19 cellular contexts compared by ENCODE assay signal in genomic region chr17:9829343-9829742, GRCh38. TPM values are rescaled to one million over a fixed set of nuclear protein-coding genes. Genes with fewer than 3 reads are reported as not detected.
A peak's percentile ranks its signal among the peaks of the same experiment; 100 is the strongest.
DNase-seq lines count a peak whose midpoint lies in the region; ATAC-seq and TF ChIP-seq lines count a peak whose summit lies in the region.
"Had no signal": no experiment of that assay in that cellular context is flagged by ENCODE, and none has a peak within 500 bp of the region (broad histone marks: within the 10 kb centered on the region; RNA-seq: fewer than 3 reads in every experiment).

No MANE protein-coding gene starts in this region.

- H3K27ac Mint-ChIP-seq in osteocyte (ENCODE audit: unreplicated experiment): peak overlapping the region; percentile 92
- H3K27ac Mint-ChIP-seq: CD4-positive, alpha-beta T cell; GM23338 had no signal

- H3K27me3 Mint-ChIP-seq in osteocyte (ENCODE audit: unreplicated experiment): no peaks in the 10 kb centered on the region

- H3K36me3 ChIP-seq in esophagus muscularis mucosa: no peaks in the 10 kb centered on the region
- H3K36me3 ChIP-seq in uterus: no peaks in the 10 kb centered on the region

- TF ChIP-seq POLR2A in esophagus muscularis mucosa (IDR thresholded peaks at IDR 0.05; ENCODE audit: low read depth): no peak
- TF ChIP-seq POLR2A in uterus (IDR thresholded peaks at IDR 0.05): no peak

- peak overlapping the region; percentile 45 to 79 (median 66) for H3K27ac ChIP-seq in esophagus muscularis mucosa (replicated peaks in 1 of 4)
- H3K27ac ChIP-seq in uterus: peak overlapping the region; percentile 63 to 83
- H3K27ac ChIP-seq: C4-2B had no signal

- H3K4me3 ChIP-seq in esophagus muscularis mucosa: no peak overlapping the region
- no peak overlapping the region for H3K4me3 ChIP-seq in uterus
- H3K4me3 ChIP-seq: GM23338 had no signal

- H3K27me3 ChIP-seq in esophagus muscularis mucosa: no peaks in the 10 kb centered on the region
- H3K27me3 ChIP-seq in uterus: no peaks in the 10 kb centered on the region

- no peaks in the 10 kb centered on the region for H3K9me3 Mint-ChIP-seq in osteocyte (ENCODE audit: unreplicated experiment)
- H3K9me3 Mint-ChIP-seq: CD4-positive, alpha-beta T cell; GM23338 had no signal

- H3K4me1 ChIP-seq in esophagus muscularis mucosa (peaks cover 0 to 42% (median 42%) of the 10 kb centered on the region in 4 donors), uterus (peaks cover 0 to 10% of the 10 kb centered on the region in 2 donors)

- peaks cover 49% of the 10 kb centered on the region for H3K4me1 Mint-ChIP-seq in osteocyte (ENCODE audit: unreplicated experiment)

- in situ Hi-C loops in SK-MEL-5 (cut with HindIII; ENCODE audit: low pct_unique_long_range_greater_than_20kb, low sequenced_read_pairs): no loop called here

- DNase-seq in SK-MEL-5 (ENCODE audit: low read depth, low spot score): peak; percentile 50
- DNase-seq in esophagus muscularis mucosa (ENCODE audit: extremely low spot score): no peak
- DNase-seq in osteocyte (ENCODE audit: extremely low spot score, unreplicated experiment): no peak
- no peak for DNase-seq in uterus
- DNase-seq in SHP77 treated with DMSO at 0.1 percent for 48 hours (lab: John Stamatoyannopoulos, UW): no peak
- DNase-seq in activated CD4-positive, CD25-positive, alpha-beta regulatory T cell (lab: John Stamatoyannopoulos, UW): no peak
- no peak for DNase-seq in cardiac septum (ENCODE audit: low spot score)
- DNase-seq: AML-193; CD4-positive, alpha-beta T cell; DMS153; DMS79; GDM1; HCEC 1CT; IMR-90 had no signal

- no peaks in the 10 kb centered on the region for H3K36me3 Mint-ChIP-seq in osteocyte (ENCODE audit: unreplicated experiment)

- H3K9me3 ChIP-seq in esophagus muscularis mucosa (no peaks in the 10 kb centered on the region), uterus (no peaks in the 10 kb centered on the region)

- ATAC-seq in HG03025 (IDR thresholded peaks at IDR 0.05; ENCODE audit: low FRiP score, unreplicated experiment): no peak
- ATAC-seq: GM23338 had no signal

- 85% methylated on average over 2 of the region's 2 CpGs for WGBS in esophagus muscularis mucosa

- H3K4me3 Mint-ChIP-seq in osteocyte (ENCODE audit: unreplicated experiment): no peak overlapping the region
- H3K4me3 Mint-ChIP-seq: CD4-positive, alpha-beta T cell; GM23338 had no signal

- no peak for TF ChIP-seq EP300 in esophagus muscularis mucosa (IDR thresholded peaks at IDR 0.05)

- intact Hi-C loops in esophagus muscularis mucosa (cut with DNase I): loop anchor here (5.0 kb wide), 1 partner anchor 43 kb away; no protein-coding TSS in a partner anchor
- intact Hi-C loops in uterus (cut with DNase I; ENCODE audit: low total_unique reads): no loop called here
- intact Hi-C loops in cardiac septum (cut with DNase I): no loop called here

- no peak for TF ChIP-seq CTCF in esophagus muscularis mucosa (IDR thresholded peaks at IDR 0.05)
- TF ChIP-seq CTCF in osteocyte (IDR thresholded peaks at IDR 0.05): no peak
- no peak for TF ChIP-seq CTCF in uterus (IDR thresholded peaks at IDR 0.05)

RNA-seq across cellular contexts. Expression of gene GLP2R, which starts 3.6 kb away (rescaled TPM):
- not detected in 2 replicates for total RNA-seq in SK-MEL-5 (2014; rRNA removed; shearing (Covaris generic))
- not detected in 2 replicates for polyA plus RNA-seq in SK-MEL-5 (2015; cell fraction: cytosol; rRNA removed)
- polyA plus RNA-seq in SK-MEL-5 (2015; cell fraction: nucleus; rRNA removed): not detected in 2 replicates
- total RNA-seq in esophagus muscularis mucosa: 10 to 100 TPM in 3 of 4 donors, 1 to 10 TPM in 1; 9.1 to 16.6 (median 14.6) TPM
- 2.0 and 3.2 TPM in 2 replicates for total RNA-seq in osteocyte
- 10 to 100 TPM in 1 of 4 donors, under 1 TPM in 3; under 0.01 to 12.7 (median 0.43) TPM for total RNA-seq in uterus
- total RNA-seq in cardiac septum: 0.05 TPM
- total RNA-seq: CD4-positive, alpha-beta T cell; GM23338; IMR-90 had no signal
- polyA plus RNA-seq: GM23338 had no signal

RNA-seq across cellular contexts. Expression of gene GSG1L2, which starts 7.5 kb away (rescaled TPM):
- not detected in 2 replicates for total RNA-seq in SK-MEL-5 (2014; rRNA removed; shearing (Covaris generic))
- polyA plus RNA-seq in SK-MEL-5 (2015; cell fraction: cytosol; rRNA removed): not detected in 2 replicates
- polyA plus RNA-seq in SK-MEL-5 (2015; cell fraction: nucleus; rRNA removed): not detected in 2 replicates
- total RNA-seq in esophagus muscularis mucosa (not detected), osteocyte (not detected in 2 replicates), uterus (not detected), cardiac septum (not detected)
- total RNA-seq: CD4-positive, alpha-beta T cell; Daoy; GM23338; IMR-90 had no signal
- polyA plus RNA-seq: BJ, GM23338, IMR-90 had no signal

RNA-seq across cellular contexts. Expression of gene DHRS7C, which starts 38.0 kb away (rescaled TPM):
- not detected in 2 replicates for total RNA-seq in SK-MEL-5 (2014; rRNA removed; shearing (Covaris generic))
- polyA plus RNA-seq in SK-MEL-5 (2015; cell fraction: cytosol; rRNA removed): not detected in 2 replicates
- polyA plus RNA-seq in SK-MEL-5 (2015; cell fraction: nucleus; rRNA removed): not detected in 2 replicates
- total RNA-seq in esophagus muscularis mucosa (not detected), osteocyte (not detected in 2 replicates), uterus (not detected), cardiac septum (0.89 TPM)
- total RNA-seq: CD4-positive, alpha-beta T cell; Daoy; GM23338; IMR-90 had no signal
- polyA plus RNA-seq: BJ, GM23338, IMR-90 had no signal
